In genomic region chr14:105688664-105689221, GRCh38 we compare ENCODE assay signal across 2 cellular contexts.
A peak's percentile ranks its signal among the peaks of the same experiment; 100 is the strongest.
TF ChIP-seq lines count a peak whose summit lies in the region.
"Not testable (repeated sequence)": the region's sequence is repeated elsewhere in the genome, so short reads cannot be mapped to it uniquely, and the experiment has no call there.

No MANE protein-coding gene starts in this region.

TF ChIP-seq in HEK293, 187 proteins besides CTCF, POLR2A, EP300 and RAD21:
- TF ChIP-seq KLF8 (tag by site-specific recombination; IDR thresholded peaks at IDR 0.05) (peak; percentile 38; the same call in 1 of the 2 replicates), ZNF274 (tag by site-specific recombination; IDR thresholded peaks at IDR 0.05; ENCODE audit: borderline replicate concordance) (peak; percentile 63; the same call in 1 of the 2 replicates), ZNF391 (tag by site-specific recombination; IDR thresholded peaks at IDR 0.05; ENCODE audit: borderline replicate concordance, low read depth) (0 out of 2 replicates have a peak, but pooled peaks have one; percentile 34), ZNF239 (tag by site-specific recombination; IDR thresholded peaks at IDR 0.05) (0 out of 2 replicates have a peak, but pooled peaks have one; percentile 40), BCL6B (tag by site-specific recombination; IDR thresholded peaks at IDR 0.05) (0 out of 2 replicates have a peak, but pooled peaks have one; percentile 13), ZNF311 (tag by site-specific recombination; IDR thresholded peaks at IDR 0.05; ENCODE audit: borderline replicate concordance) (peak; percentile 66; the same call in 1 of the 2 replicates), ZFHX2 (tag by site-specific recombination; conservative IDR thresholded peaks at IDR 0.05) (peak; percentile 85), ZNF488 (tag by site-specific recombination; IDR thresholded peaks at IDR 0.05) (0 out of 2 replicates have a peak, but pooled peaks have one; percentile 17), EGR2 (tag by site-specific recombination; IDR thresholded peaks at IDR 0.05; ENCODE audit: low read depth) (peak; percentile 73), ZNF211 (tag by site-specific recombination; IDR thresholded peaks at IDR 0.05; ENCODE audit: low read depth) (peak; percentile 100), ZNF146 (tag by site-specific recombination; IDR thresholded peaks at IDR 0.05) (peak; percentile 2; the same call in 1 of the 2 replicates)
- not testable (repeated sequence) for TF ChIP-seq ZNF274 (IDR thresholded peaks at IDR 0.05; ENCODE audit: low read length)

TF ChIP-seq in HepG2, 621 proteins besides CTCF, POLR2A, EP300 and RAD21:
- TF ChIP-seq NBN (conservative IDR thresholded peaks at IDR 0.05) (peak; percentile 44; the same call in 1 of the 2 replicates), FOXP1 (IDR thresholded peaks at IDR 0.05) (0 out of 2 replicates have a peak, but pooled peaks have one; percentile 13)
- not testable (repeated sequence) for TF ChIP-seq FOXP1 (CRISPR knock-in tag; IDR thresholded peaks at IDR 0.05)
